Comparison of ENCODE assay signal across 1 cellular context in the genomic region with DNA sequence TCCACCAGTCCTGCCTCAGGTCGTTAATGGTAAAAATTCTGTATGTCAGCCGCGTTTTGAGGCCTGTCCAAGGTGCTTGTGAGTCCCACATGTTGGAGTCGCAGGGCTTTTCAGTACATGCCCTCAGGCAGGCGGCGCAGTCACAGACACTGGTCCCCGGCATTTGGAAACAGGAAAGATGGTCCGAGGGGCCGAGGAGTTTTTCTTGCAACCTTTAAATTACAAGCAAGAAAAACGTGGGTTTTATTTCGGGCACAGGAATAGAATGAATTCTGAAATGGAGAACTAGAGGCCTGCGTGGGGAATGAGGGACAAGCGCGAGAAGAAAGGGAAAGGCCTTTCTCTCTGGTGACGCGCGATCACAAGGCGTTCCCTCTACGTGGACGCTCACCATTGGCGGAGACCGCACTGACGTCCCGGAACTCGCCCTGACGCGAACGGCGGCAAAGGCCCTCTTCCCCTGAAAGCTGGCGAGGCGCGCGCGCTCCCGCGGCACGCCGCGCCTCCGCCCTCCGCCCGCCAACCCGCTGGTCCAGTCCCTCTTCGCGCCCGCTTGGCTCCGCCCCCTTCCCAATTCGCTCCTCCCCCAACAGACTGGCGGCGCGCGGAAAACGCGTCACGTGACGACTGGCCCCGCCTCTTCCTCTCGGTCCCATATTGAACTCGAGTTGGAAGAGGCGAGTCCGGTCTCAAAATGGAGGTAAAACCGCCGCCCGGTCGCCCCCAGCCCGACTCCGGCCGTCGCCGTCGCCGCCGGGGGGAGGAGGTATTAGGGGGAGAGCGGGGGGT.
A peak's percentile ranks its signal among the peaks of the same experiment; 100 is the strongest.
TF ChIP-seq lines count a peak whose summit lies in the region.

TSS of gene HNRNPA3 (plus strand) at position 689 of the 789 bp plus-strand sequence. CDS start at position 695, 6 bp downstream.

TF ChIP-seq in HepG2, 621 proteins besides CTCF, POLR2A, EP300 and RAD21 (continued from another document and continues in another):
- TF ChIP-seq SNRNP70 (IDR thresholded peaks at IDR 0.05; ENCODE audit: low read depth, low read length) (no peak), U2AF2 (IDR thresholded peaks at IDR 0.05; ENCODE audit: low read depth, low read length) (no peak), ZBTB20 (CRISPR knock-in tag; IDR thresholded peaks at IDR 0.05; ENCODE audit: borderline replicate concordance, low read depth) (peak; percentile 60; the same call in 1 of the 2 replicates), ZNF670 (CRISPR knock-in tag; IDR thresholded peaks at IDR 0.05; ENCODE audit: borderline replicate concordance) (peak; percentile 58; the same call in 1 of the 2 replicates), ZNF382 (CRISPR knock-in tag; IDR thresholded peaks at IDR 0.05; ENCODE audit: borderline replicate concordance) (no peak), SOX13 (IDR thresholded peaks at IDR 0.05) (peak; percentile 57; the same call in 1 of the 2 replicates), SOX13 (CRISPR knock-in tag; conservative IDR thresholded peaks at IDR 0.05 in 1 of 2, IDR thresholded peaks at IDR 0.05 in 1 of 2) (0 out of 4 replicates have a peak, but pooled peaks of 1 of the 2 experiments have one; percentile 51), MTF1 (CRISPR knock-in tag; IDR thresholded peaks at IDR 0.05) (no peak; the same call in 1 of the 2 replicates), TOPORS (CRISPR knock-in tag; IDR thresholded peaks at IDR 0.05) (no peak; the same call in 1 of the 2 replicates), ZFP62 (CRISPR knock-in tag; IDR thresholded peaks at IDR 0.05) (no peak), ZNF337 (CRISPR knock-in tag; IDR thresholded peaks at IDR 0.05; ENCODE audit: borderline replicate concordance, low read depth) (no peak), MIER2 (CRISPR knock-in tag; IDR thresholded peaks at IDR 0.05) (peak; percentile 76; the same call in 1 of the 2 replicates), ETV6 (CRISPR knock-in tag; conservative IDR thresholded peaks at IDR 0.05) (no peak; the same call in 1 of the 2 replicates), IKZF1 (IDR thresholded peaks at IDR 0.05) (no peak), ZNF232 (CRISPR knock-in tag; IDR thresholded peaks at IDR 0.05; ENCODE audit: borderline replicate concordance) (peak; percentile 70; the same call in 1 of the 2 replicates), GPBP1L1 (CRISPR knock-in tag; IDR thresholded peaks at IDR 0.05) (no peak), SIX1 (CRISPR knock-in tag; IDR thresholded peaks at IDR 0.05; ENCODE audit: borderline replicate concordance) (no peak; the same call in 1 of the 2 replicates), KAT2B (IDR thresholded peaks at IDR 0.05; ENCODE audit: borderline replicate concordance, low read depth, low read length) (no peak), ZKSCAN1 (IDR thresholded peaks at IDR 0.05; ENCODE audit: low read length) (no peak), IRF9 (CRISPR knock-in tag; IDR thresholded peaks at IDR 0.05; ENCODE audit: borderline replicate concordance) (no peak), HMG20B (CRISPR knock-in tag; conservative IDR thresholded peaks at IDR 0.05) (no peak), ZNF101 (CRISPR knock-in tag; IDR thresholded peaks at IDR 0.05; ENCODE audit: borderline replicate concordance, low read depth) (peak; percentile 23; the same call in 1 of the 2 replicates), ZNF30 (CRISPR knock-in tag; IDR thresholded peaks at IDR 0.05) (no peak), ZFAT (CRISPR knock-in tag; conservative IDR thresholded peaks at IDR 0.05) (no peak), ZNF136 (CRISPR knock-in tag; IDR thresholded peaks at IDR 0.05; ENCODE audit: low read depth) (peak; percentile 94), ZSCAN30 (CRISPR knock-in tag; IDR thresholded peaks at IDR 0.05) (peak; percentile 19; the same call in 1 of the 2 replicates), NR2F1 (CRISPR knock-in tag; IDR thresholded peaks at IDR 0.05) (peak in 1 of 2 experiments; percentile 46; a peak in 1 of 4 replicates), HNRNPLL (IDR thresholded peaks at IDR 0.05; ENCODE audit: low read depth, low read length, poor library complexity, severe bottlenecking) (peak; percentile 75), ZNF605 (CRISPR knock-in tag; IDR thresholded peaks at IDR 0.05) (peak; percentile 99), ZNF121 (CRISPR knock-in tag; IDR thresholded peaks at IDR 0.05) (no peak), ZNF766 (CRISPR knock-in tag; IDR thresholded peaks at IDR 0.05; ENCODE audit: borderline replicate concordance) (peak; percentile 82), ZNF883 (CRISPR knock-in tag; IDR thresholded peaks at IDR 0.05; ENCODE audit: not compliant biosample characterization) (peak; percentile 44), SP140L (CRISPR knock-in tag; IDR thresholded peaks at IDR 0.05; ENCODE audit: borderline replicate concordance) (no peak), ZNF530 (CRISPR knock-in tag; IDR thresholded peaks at IDR 0.05; ENCODE audit: low read depth) (no peak), YEATS2 (CRISPR knock-in tag; IDR thresholded peaks at IDR 0.05; ENCODE audit: borderline replicate concordance) (peak; percentile 87; the same call in 1 of the 2 replicates), TEAD3 (CRISPR knock-in tag; optimal IDR thresholded peaks at IDR 0.05; ENCODE audit: borderline replicate concordance) (no peak), RARG (CRISPR knock-in tag; IDR thresholded peaks at IDR 0.05; ENCODE audit: low read depth) (no peak), JUND (CRISPR knock-in tag; IDR thresholded peaks at IDR 0.05) (no peak), TBP (CRISPR knock-in tag; IDR thresholded peaks at IDR 0.05) (no peak), SYNCRIP (IDR thresholded peaks at IDR 0.05; ENCODE audit: insufficient read depth, low read depth, low read length) (no peak), ZZZ3 (CRISPR knock-in tag; IDR thresholded peaks at IDR 0.05; ENCODE audit: borderline replicate concordance) (peak; percentile 13; the same call in 1 of the 2 replicates), ZNF773 (CRISPR knock-in tag; IDR thresholded peaks at IDR 0.05; ENCODE audit: borderline replicate concordance) (no peak), MYNN (CRISPR knock-in tag; IDR thresholded peaks at IDR 0.05; ENCODE audit: low read depth) (no peak; the same call in 1 of the 2 replicates), ZNF496 (CRISPR knock-in tag; IDR thresholded peaks at IDR 0.05; ENCODE audit: insufficient replicate concordance) (no peak), CHD2 (IDR thresholded peaks at IDR 0.05; ENCODE audit: low read depth, low read length) (no peak), ZNF619 (CRISPR knock-in tag; IDR thresholded peaks at IDR 0.05) (no peak), ZNF556 (CRISPR knock-in tag; IDR thresholded peaks at IDR 0.05; ENCODE audit: borderline replicate concordance) (no peak), WIZ (CRISPR knock-in tag; IDR thresholded peaks at IDR 0.05) (no peak), TGIF2 (CRISPR knock-in tag; IDR thresholded peaks at IDR 0.05) (no peak), PLRG1 (conservative IDR thresholded peaks at IDR 0.05) (no peak)
- TF ChIP-seq, protein P1, sequence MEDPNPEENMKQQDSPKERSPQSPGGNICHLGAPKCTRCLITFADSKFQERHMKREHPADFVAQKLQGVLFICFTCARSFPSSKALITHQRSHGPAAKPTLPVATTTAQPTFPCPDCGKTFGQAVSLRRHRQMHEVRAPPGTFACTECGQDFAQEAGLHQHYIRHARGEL (CRISPR knock-in tag; IDR thresholded peaks at IDR 0.05): no peak
- TF ChIP-seq, protein P2, sequence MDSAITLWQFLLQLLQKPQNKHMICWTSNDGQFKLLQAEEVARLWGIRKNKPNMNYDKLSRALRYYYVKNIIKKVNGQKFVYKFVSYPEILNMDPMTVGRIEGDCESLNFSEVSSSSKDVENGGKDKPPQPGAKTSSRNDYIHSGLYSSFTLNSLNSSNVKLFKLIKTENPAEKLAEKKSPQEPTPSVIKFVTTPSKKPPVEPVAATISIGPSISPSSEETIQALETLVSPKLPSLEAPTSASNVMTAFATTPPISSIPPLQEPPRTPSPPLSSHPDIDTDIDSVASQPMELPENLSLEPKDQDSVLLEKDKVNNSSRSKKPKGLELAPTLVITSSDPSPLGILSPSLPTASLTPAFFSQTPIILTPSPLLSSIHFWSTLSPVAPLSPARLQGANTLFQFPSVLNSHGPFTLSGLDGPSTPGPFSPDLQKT (CRISPR knock-in tag; IDR thresholded peaks at IDR 0.05; ENCODE audit: borderline replicate concordance): no peak
- TF ChIP-seq, protein P3, sequence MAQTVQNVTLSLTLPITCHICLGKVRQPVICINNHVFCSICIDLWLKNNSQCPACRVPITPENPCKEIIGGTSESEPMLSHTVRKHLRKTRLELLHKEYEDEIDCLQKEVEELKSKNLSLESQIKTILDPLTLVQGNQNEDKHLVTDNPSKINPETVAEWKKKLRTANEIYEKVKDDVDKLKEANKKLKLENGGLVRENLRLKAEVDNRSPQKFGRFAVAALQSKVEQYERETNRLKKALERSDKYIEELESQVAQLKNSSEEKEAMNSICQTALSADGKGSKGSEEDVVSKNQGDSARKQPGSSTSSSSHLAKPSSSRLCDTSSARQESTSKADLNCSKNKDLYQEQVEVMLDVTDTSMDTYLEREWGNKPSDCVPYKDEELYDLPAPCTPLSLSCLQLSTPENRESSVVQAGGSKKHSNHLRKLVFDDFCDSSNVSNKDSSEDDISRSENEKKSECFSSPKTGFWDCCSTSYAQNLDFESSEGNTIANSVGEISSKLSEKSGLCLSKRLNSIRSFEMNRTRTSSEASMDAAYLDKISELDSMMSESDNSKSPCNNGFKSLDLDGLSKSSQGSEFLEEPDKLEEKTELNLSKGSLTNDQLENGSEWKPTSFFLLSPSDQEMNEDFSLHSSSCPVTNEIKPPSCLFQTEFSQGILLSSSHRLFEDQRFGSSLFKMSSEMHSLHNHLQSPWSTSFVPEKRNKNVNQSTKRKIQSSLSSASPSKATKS (CRISPR knock-in tag; IDR thresholded peaks at IDR 0.05): 0 out of 2 replicates have a peak, but pooled peaks have one; percentile 13
- TF ChIP-seq, protein P4, sequence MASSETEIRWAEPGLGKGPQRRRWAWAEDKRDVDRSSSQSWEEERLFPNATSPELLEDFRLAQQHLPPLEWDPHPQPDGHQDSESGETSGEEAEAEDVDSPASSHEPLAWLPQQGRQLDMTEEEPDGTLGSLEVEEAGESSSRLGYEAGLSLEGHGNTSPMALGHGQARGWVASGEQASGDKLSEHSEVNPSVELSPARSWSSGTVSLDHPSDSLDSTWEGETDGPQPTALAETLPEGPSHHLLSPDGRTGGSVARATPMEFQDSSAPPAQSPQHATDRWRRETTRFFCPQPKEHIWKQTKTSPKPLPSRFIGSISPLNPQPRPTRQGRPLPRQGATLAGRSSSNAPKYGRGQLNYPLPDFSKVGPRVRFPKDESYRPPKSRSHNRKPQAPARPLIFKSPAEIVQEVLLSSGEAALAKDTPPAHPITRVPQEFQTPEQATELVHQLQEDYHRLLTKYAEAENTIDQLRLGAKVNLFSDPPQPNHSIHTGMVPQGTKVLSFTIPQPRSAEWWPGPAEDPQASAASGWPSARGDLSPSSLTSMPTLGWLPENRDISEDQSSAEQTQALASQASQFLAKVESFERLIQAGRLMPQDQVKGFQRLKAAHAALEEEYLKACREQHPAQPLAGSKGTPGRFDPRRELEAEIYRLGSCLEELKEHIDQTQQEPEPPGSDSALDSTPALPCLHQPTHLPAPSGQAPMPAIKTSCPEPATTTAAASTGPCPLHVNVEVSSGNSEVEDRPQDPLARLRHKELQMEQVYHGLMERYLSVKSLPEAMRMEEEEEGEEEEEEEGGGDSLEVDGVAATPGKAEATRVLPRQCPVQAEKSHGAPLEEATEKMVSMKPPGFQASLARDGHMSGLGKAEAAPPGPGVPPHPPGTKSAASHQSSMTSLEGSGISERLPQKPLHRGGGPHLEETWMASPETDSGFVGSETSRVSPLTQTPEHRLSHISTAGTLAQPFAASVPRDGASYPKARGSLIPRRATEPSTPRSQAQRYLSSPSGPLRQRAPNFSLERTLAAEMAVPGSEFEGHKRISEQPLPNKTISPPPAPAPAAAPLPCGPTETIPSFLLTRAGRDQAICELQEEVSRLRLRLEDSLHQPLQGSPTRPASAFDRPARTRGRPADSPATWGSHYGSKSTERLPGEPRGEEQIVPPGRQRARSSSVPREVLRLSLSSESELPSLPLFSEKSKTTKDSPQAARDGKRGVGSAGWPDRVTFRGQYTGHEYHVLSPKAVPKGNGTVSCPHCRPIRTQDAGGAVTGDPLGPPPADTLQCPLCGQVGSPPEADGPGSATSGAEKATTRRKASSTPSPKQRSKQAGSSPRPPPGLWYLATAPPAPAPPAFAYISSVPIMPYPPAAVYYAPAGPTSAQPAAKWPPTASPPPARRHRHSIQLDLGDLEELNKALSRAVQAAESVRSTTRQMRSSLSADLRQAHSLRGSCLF (CRISPR knock-in tag; IDR thresholded peaks at IDR 0.05; ENCODE audit: borderline replicate concordance): no peak
- TF ChIP-seq, protein P5, sequence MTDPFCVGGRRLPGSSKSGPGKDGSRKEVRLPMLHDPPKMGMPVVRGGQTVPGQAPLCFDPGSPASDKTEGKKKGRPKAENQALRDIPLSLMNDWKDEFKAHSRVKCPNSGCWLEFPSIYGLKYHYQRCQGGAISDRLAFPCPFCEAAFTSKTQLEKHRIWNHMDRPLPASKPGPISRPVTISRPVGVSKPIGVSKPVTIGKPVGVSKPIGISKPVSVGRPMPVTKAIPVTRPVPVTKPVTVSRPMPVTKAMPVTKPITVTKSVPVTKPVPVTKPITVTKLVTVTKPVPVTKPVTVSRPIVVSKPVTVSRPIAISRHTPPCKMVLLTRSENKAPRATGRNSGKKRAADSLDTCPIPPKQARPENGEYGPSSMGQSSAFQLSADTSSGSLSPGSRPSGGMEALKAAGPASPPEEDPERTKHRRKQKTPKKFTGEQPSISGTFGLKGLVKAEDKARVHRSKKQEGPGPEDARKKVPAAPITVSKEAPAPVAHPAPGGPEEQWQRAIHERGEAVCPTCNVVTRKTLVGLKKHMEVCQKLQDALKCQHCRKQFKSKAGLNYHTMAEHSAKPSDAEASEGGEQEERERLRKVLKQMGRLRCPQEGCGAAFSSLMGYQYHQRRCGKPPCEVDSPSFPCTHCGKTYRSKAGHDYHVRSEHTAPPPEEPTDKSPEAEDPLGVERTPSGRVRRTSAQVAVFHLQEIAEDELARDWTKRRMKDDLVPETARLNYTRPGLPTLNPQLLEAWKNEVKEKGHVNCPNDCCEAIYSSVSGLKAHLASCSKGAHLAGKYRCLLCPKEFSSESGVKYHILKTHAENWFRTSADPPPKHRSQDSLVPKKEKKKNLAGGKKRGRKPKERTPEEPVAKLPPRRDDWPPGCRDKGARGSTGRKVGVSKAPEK (CRISPR knock-in tag; IDR thresholded peaks at IDR 0.05; ENCODE audit: borderline replicate concordance): 0 out of 2 replicates have a peak, but pooled peaks have one; percentile 57
